In genomic region chr1:24540906-24541710, GRCh38 we compare ENCODE assay signal across 1 cellular context.
A peak's percentile ranks its signal among the peaks of the same experiment; 100 is the strongest.
TF ChIP-seq lines count a peak whose summit lies in the region.

No MANE protein-coding gene starts in this region.

TF ChIP-seq in HCT116, 20 proteins besides CTCF, POLR2A, EP300 and RAD21 (continued from another document):
- TF ChIP-seq ZBTB33 (IDR thresholded peaks at IDR 0.05; ENCODE audit: extremely low read depth, insufficient replicate concordance, low read length) = no peak
- TF ChIP-seq FOSL1 (IDR thresholded peaks at IDR 0.05; ENCODE audit: low read depth) = peak; percentile 70
- no peak for TF ChIP-seq EZH2 (IDR thresholded peaks at IDR 0.05)
